ENCODE assay signal across 11 cellular contexts in genomic region chr15:70768247-70768883, GRCh38. TPM values are rescaled to one million over a fixed set of nuclear protein-coding genes. Genes with fewer than 3 reads are reported as not detected.
DNase-seq lines count a peak whose midpoint lies in the region; ATAC-seq and TF ChIP-seq lines count a peak whose summit lies in the region.
"Had no signal": no experiment of that assay in that cellular context is flagged by ENCODE, and none has a peak within 500 bp of the region (broad histone marks: within the 10 kb centered on the region; RNA-seq: fewer than 3 reads in every experiment).

No MANE protein-coding gene starts in this region.

- ATAC-seq in Right ventricle myocardium superior (ENCODE audit: poor library complexity): no peak
- no peak for ATAC-seq in activated B cell treated with CpG ODN at 0.5 μM for 24 hours (ENCODE audit: low read depth)
- ATAC-seq in GM19035 (IDR thresholded peaks at IDR 0.05; ENCODE audit: unreplicated experiment): no peak
- no peak for ATAC-seq in HG03159 (IDR thresholded peaks at IDR 0.05; ENCODE audit: unreplicated experiment)
- ATAC-seq: Right ventricle myocardium inferior had no signal

- peaks cover 0 to 22% of the 10 kb centered on the region in 2 donors for H3K4me1 ChIP-seq in right atrium auricular region

- H3K4me3 Mint-ChIP-seq in activated B cell treated with CpG ODN at 0.5 μM for 24 hours (no peak overlapping the region), chondrocyte (ENCODE audit: unreplicated experiment) (no peak overlapping the region)

- POLR2A ChIA-PET in activated B cell treated with CpG ODN at 0.5 μM for 24 hours (lab: Charles Lee): no interaction called here

- no peak for DNase-seq in right atrium auricular region (ENCODE audit: low spot score)
- DNase-seq in Right ventricle myocardium superior: no peak
- no peak for DNase-seq in activated B cell treated with CpG ODN at 0.5 μM for 24 hours
- peak; percentile 32 to 62 for DNase-seq in lung microvascular endothelial cell (ENCODE audit: low read depth in 2 of 2)
- no peak for DNase-seq in chondrocyte (ENCODE audit: low spot score)
- DNase-seq in GM19238 (ENCODE audit: insufficient read length, low spot score): no peak
- DNase-seq: foreskin melanocyte, NCI-H446 treated with DMSO at 0.1 percent for 48 hours had no signal

- H3K27ac Mint-ChIP-seq in activated B cell treated with CpG ODN at 0.5 μM for 24 hours (peak overlapping the region; percentile 44), chondrocyte (ENCODE audit: unreplicated experiment) (no peak overlapping the region)

- H3K27ac ChIP-seq in right atrium auricular region: peak overlapping the region; percentile 11 to 26

- H3K4me3 ChIP-seq in right atrium auricular region: no peak overlapping the region

- H3K36me3 ChIP-seq in right atrium auricular region: no peaks in the 10 kb centered on the region

- intact Hi-C loops in Right ventricle myocardium superior (cut with DNase I) (loop anchor here (5.0 to 10.0 kb wide), 2 partner anchors 39 to 84 kb away; no protein-coding TSS in a partner anchor), activated B cell treated with CpG ODN at 0.5 μM for 24 hours (cut with micrococcal nuclease) (no loop called here)

- H3K4me1 Mint-ChIP-seq in activated B cell treated with CpG ODN at 0.5 μM for 24 hours (peaks cover 16% of the 10 kb centered on the region), chondrocyte (ENCODE audit: low read depth) (peaks cover 57% of the 10 kb centered on the region)

- H3K9me3 Mint-ChIP-seq in activated B cell treated with CpG ODN at 0.5 μM for 24 hours (no peaks in the 10 kb centered on the region), chondrocyte (ENCODE audit: low read depth) (no peaks in the 10 kb centered on the region)

- TF ChIP-seq CTCF in right atrium auricular region (IDR thresholded peaks at IDR 0.05): no peak
- TF ChIP-seq CTCF in activated B cell treated with CpG ODN at 0.5 μM for 24 hours (IDR thresholded peaks at IDR 0.05): no peak
- TF ChIP-seq CTCF in chondrocyte (IDR thresholded peaks at IDR 0.05): no peak

- no peaks in the 10 kb centered on the region for H3K27me3 ChIP-seq in right atrium auricular region

- H3K9me3 ChIP-seq in right atrium auricular region: no peaks in the 10 kb centered on the region

- CTCF ChIA-PET in activated B cell treated with CpG ODN at 0.5 μM for 24 hours (lab: Charles Lee): no interaction called here

- peaks cover 6% of the 10 kb centered on the region for H3K27me3 Mint-ChIP-seq in activated B cell treated with CpG ODN at 0.5 μM for 24 hours
- H3K27me3 Mint-ChIP-seq in chondrocyte (ENCODE audit: low read depth): no peaks in the 10 kb centered on the region

- no peaks in the 10 kb centered on the region for H3K36me3 Mint-ChIP-seq in activated B cell treated with CpG ODN at 0.5 μM for 24 hours (ENCODE audit: low read depth)
- H3K36me3 Mint-ChIP-seq in chondrocyte (ENCODE audit: low read depth): no peaks in the 10 kb centered on the region

RNA-seq across cellular contexts. Expression of gene UACA, which starts 5.0 kb away (rescaled TPM):
- total RNA-seq in right atrium auricular region (10 to 100 TPM; 18.4 to 30.1 TPM), Right ventricle myocardium superior (27.9 TPM), activated B cell treated with CpG ODN at 0.5 μM for 24 hours (0.56 and 1.00 TPM in 2 replicates), lung microvascular endothelial cell (102 and 189 TPM in 2 replicates), chondrocyte (171 to 275 TPM (median 249 TPM) in 3 replicates)

Comparison
In these comparisons a context has a peak if more than half of its experiments do, and no peak if none do; other contexts are left out.
1. DNase-seq: peak in lung microvascular endothelial cell (2 of 2); none in right atrium auricular region (single experiment), Right ventricle myocardium superior (single experiment), activated B cell treated with CpG ODN at 0.5 μM for 24 hours (single experiment), chondrocyte (single experiment) and GM19238 (single experiment).